In the genomic region with DNA sequence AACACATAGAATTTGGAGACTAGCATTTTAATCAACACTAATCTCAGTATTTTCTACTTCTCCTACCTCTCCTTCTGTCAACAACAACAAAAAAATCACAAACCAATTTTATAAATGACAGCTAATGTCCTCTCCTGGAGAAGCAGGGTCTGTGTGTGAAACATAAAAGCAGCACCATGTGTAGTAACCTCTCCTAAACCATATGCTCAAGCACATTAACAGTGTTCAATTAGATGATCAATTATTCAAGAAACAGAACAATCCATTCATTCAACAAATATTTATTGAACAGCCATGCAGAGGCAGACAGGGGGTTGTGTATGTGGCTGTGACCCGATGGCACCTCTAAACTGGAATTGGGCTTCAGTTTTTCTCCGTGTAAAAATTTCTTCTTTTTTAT, we compare ENCODE assay signal across 10 cellular contexts. TPM values are rescaled to one million over a fixed set of nuclear protein-coding genes. Genes with fewer than 3 reads are reported as not detected.
DNase-seq lines count a peak whose midpoint lies in the region; ATAC-seq, FAIRE-seq and TF ChIP-seq lines count a peak whose summit lies in the region.
"Had no signal": no experiment of that assay in that cellular context is flagged by ENCODE, and none has a peak within 500 bp of the region (broad histone marks: within the 10 kb centered on the region; RNA-seq: fewer than 3 reads in every experiment).

No MANE protein-coding gene starts in this region.

- H3K4me3 ChIP-seq in BLaER1: peak overlapping the region; percentile 66
- peak overlapping the region; percentile 60 for H3K4me3 ChIP-seq in ectodermal cell (ENCODE audit: insufficient read depth, low read depth, low read length)
- peak overlapping the region in 1 of 4 donors; percentile 42 for H3K4me3 ChIP-seq in pancreas

- H3K9ac ChIP-seq in BLaER1: no peak overlapping the region

- H3K4me1 Mint-ChIP-seq in neural crest cell: peaks cover 41% of the 10 kb centered on the region

- H3K27ac Mint-ChIP-seq in neural crest cell (ENCODE audit: unreplicated experiment): peak overlapping the region; percentile 78
- H3K27ac Mint-ChIP-seq: activated naive CD4-positive, alpha-beta T cell treated with anti-CD3 and anti-CD28 coated beads for 36 hours had no signal

- H3K4me1 ChIP-seq in BLaER1: no peaks in the 10 kb centered on the region; the same call in 1 of the 2 replicates
- peaks cover 5% of the 10 kb centered on the region for H3K4me1 ChIP-seq in ectodermal cell (ENCODE audit: control insufficient read depth, insufficient read depth, low read length)
- no peaks in the 10 kb centered on the region for H3K4me1 ChIP-seq in pancreas

- no peaks in the 10 kb centered on the region for H4K20me1 ChIP-seq in BLaER1

- no peak for FAIRE-seq in pancreas (lab: Jason Lieb, UNC)

- peak overlapping the region; percentile 76 for H3K4me2 ChIP-seq in BLaER1

- no peak for TF ChIP-seq CTCF in neural crest cell (conservative IDR thresholded peaks at IDR 0.05)
- no peak for TF ChIP-seq CTCF in pancreas (IDR thresholded peaks at IDR 0.05)

- DNase-seq in neural crest cell (ENCODE audit: low read depth, low spot score): no peak
- no peak for DNase-seq in SW 1271 (lab: John Stamatoyannopoulos, UW)
- no peak for DNase-seq in pancreas
- DNase-seq: activated naive CD4-positive, alpha-beta T cell treated with anti-CD3 and anti-CD28 coated beads for 36 hours; T-helper 9 cell had no signal

- no peaks in the 10 kb centered on the region for H3K9me3 Mint-ChIP-seq in neural crest cell
- H3K9me3 Mint-ChIP-seq: activated naive CD4-positive, alpha-beta T cell treated with anti-CD3 and anti-CD28 coated beads for 36 hours had no signal

- no peaks in the 10 kb centered on the region for H3K36me3 Mint-ChIP-seq in neural crest cell (ENCODE audit: low read depth)

- 3 to 18% methylated on average over 2 of the region's 2 CpGs for WGBS in ectodermal cell, 2 experiments
- 0 to 5% methylated on average over 2 of the region's 2 CpGs for WGBS in pancreas, 2 donors

- H3K4me3 Mint-ChIP-seq in neural crest cell: peak overlapping the region; percentile 92
- H3K4me3 Mint-ChIP-seq: activated naive CD4-positive, alpha-beta T cell treated with anti-CD3 and anti-CD28 coated beads for 36 hours had no signal

- H3K9me3 ChIP-seq in BLaER1 (peaks cover 19% of the 10 kb centered on the region), ectodermal cell (ENCODE audit: control insufficient read depth, low read length) (no peaks in the 10 kb centered on the region), pancreas (no peaks in the 10 kb centered on the region)

- intact Hi-C loops in pancreas (cut with DNase I): no loop called here

- H3K27me3 Mint-ChIP-seq in neural crest cell (ENCODE audit: low read depth): peaks cover 5% of the 10 kb centered on the region

- H3K27me3 ChIP-seq in BLaER1 (no peaks in the 10 kb centered on the region), ectodermal cell (ENCODE audit: control insufficient read depth, insufficient read depth, low read length, poor library complexity, severe bottlenecking) (peaks cover 43% of the 10 kb centered on the region), pancreas (peaks cover 0 to 24% (median 4%) of the 10 kb centered on the region in 4 donors)

- ATAC-seq in HG02885 (IDR thresholded peaks at IDR 0.05; ENCODE audit: poor library complexity, unreplicated experiment) (peak; percentile 12), HG03521 (IDR thresholded peaks at IDR 0.05; ENCODE audit: unreplicated experiment) (no peak), GM21367 (IDR thresholded peaks at IDR 0.05; ENCODE audit: unreplicated experiment) (no peak), pancreas (no peak)

- H3K36me3 ChIP-seq in BLaER1 (no peaks in the 10 kb centered on the region), ectodermal cell (ENCODE audit: control insufficient read depth, insufficient read depth, low read length) (no peaks in the 10 kb centered on the region), pancreas (no peaks in the 10 kb centered on the region)

- H3K27ac ChIP-seq in BLaER1 (no peak overlapping the region), ectodermal cell (ENCODE audit: insufficient read depth, low read depth, low read length, poor library complexity, severe bottlenecking) (no peak overlapping the region), pancreas (no peak overlapping the region)

RNA-seq across cellular contexts. Expression of a gene that starts 0.5 kb away (rescaled TPM):
- polyA plus RNA-seq in ectodermal cell (2013, experiment 1 of 4): 2.8 TPM
- 3.1 TPM for polyA plus RNA-seq in ectodermal cell (2013, experiment 2 of 4)
- polyA plus RNA-seq in ectodermal cell (2013, experiment 3 of 4): 2.0 TPM
- polyA plus RNA-seq in ectodermal cell (2013, experiment 4 of 4): 3.4 TPM
- total RNA-seq in neural crest cell (13.2 and 16.6 TPM in 2 replicates), pancreas (1 to 10 TPM in 4 of 6 donors, under 1 TPM in 2; 0.56 to 3.5 (median 1.8) TPM)
- 1 to 10 TPM; 1.7 to 8.2 TPM for polyA plus RNA-seq in pancreas
- total RNA-seq: activated naive CD4-positive, alpha-beta T cell treated with anti-CD3 and anti-CD28 coated beads for 36 hours had no signal
